ENCODE assay signal across 18 cellular contexts in genomic region chr15:25184356-25185155, GRCh38.
DNase-seq lines count a peak whose midpoint lies in the region; FAIRE-seq and TF ChIP-seq lines count a peak whose summit lies in the region.
"Had no signal": no experiment of that assay in that cellular context is flagged by ENCODE, and none has a peak within 500 bp of the region (broad histone marks: within the 10 kb centered on the region; RNA-seq: fewer than 3 reads in every experiment).

No MANE protein-coding gene starts in this region.

- no peaks in the 10 kb centered on the region for H3K79me2 ChIP-seq in Karpas-422 (ENCODE audit: low read length)

- no peaks in the 10 kb centered on the region for H3K27me3 ChIP-seq in Karpas-422 (ENCODE audit: low read length)

- no peak for FAIRE-seq in kidney (lab: Jason Lieb, UNC)
- FAIRE-seq: H54, RCC 7860 had no signal

- DNase-seq in CD14-positive monocyte (ENCODE audit: low spot score) (peak; percentile 45), chondrocyte (ENCODE audit: low spot score) (peak; percentile 84), kidney (peak; percentile 29), posterior vena cava (ENCODE audit: low spot score) (peak; percentile 62), RPMI8226 (no peak), Karpas-422 (no peak), COLO668 (lab: John Stamatoyannopoulos, UW; ENCODE audit: unreplicated experiment) (no peak), NCI-H146 treated with DMSO at 0.1 percent for 48 hours (lab: John Stamatoyannopoulos, UW; ENCODE audit: unreplicated experiment) (no peak)
- DNase-seq: AML-193, EL, HFFc6, KG1, NCI-H1048, NCI-H146, NCI-H2081 treated with DMSO at 0.1 percent for 48 hours, NCI-H510A treated with DMSO at 0.1 percent for 48 hours had no signal

- H3K27ac ChIP-seq in kidney (ENCODE audit: low read depth in 2 of 2, low read length in 2 of 2) = no peak overlapping the region
- no peak overlapping the region for H3K27ac ChIP-seq in Karpas-422 (ENCODE audit: low read length)

- TF ChIP-seq CTCF in CD14-positive monocyte (IDR thresholded peaks at IDR 0.05) = no peak
- TF ChIP-seq CTCF in chondrocyte (IDR thresholded peaks at IDR 0.05) = no peak
- TF ChIP-seq CTCF in kidney (IDR thresholded peaks at IDR 0.05; ENCODE audit: borderline replicate concordance, extremely low read depth, insufficient read depth) = no peak

- peaks cover 71 to 100% (median 97%) of the 10 kb centered on the region in 7 donors for H3K9me3 Mint-ChIP-seq in CD14-positive monocyte
- H3K9me3 Mint-ChIP-seq in chondrocyte (ENCODE audit: low read depth) = peaks cover 29% of the 10 kb centered on the region

- H3K9me3 ChIP-seq in kidney (ENCODE audit: control insufficient read depth in 1 of 2, low read length in 2 of 2) (peaks cover 0 to 9% of the 10 kb centered on the region in 2 donors), Karpas-422 (ENCODE audit: low read length) (peaks cover 3% of the 10 kb centered on the region; the same call in 1 of the 2 replicates)

- H3K9me2 ChIP-seq in Karpas-422 (replicated peaks; ENCODE audit: insufficient read depth, low read length) = no peaks in the 10 kb centered on the region

- H3K36me3 Mint-ChIP-seq in CD14-positive monocyte (no peaks in the 10 kb centered on the region), chondrocyte (ENCODE audit: low read depth) (no peaks in the 10 kb centered on the region)

- H3K4me3 Mint-ChIP-seq in CD14-positive monocyte (no peak overlapping the region), chondrocyte (ENCODE audit: unreplicated experiment) (no peak overlapping the region)
- H3K4me3 Mint-ChIP-seq: HFFc6 had no signal

- H4K20me1 ChIP-seq in Karpas-422 (ENCODE audit: insufficient read depth, low read depth, low read length) = no peaks in the 10 kb centered on the region

- H3K27me3 Mint-ChIP-seq in CD14-positive monocyte (ENCODE audit: low read depth in 3 of 3) = no peaks in the 10 kb centered on the region
- H3K27me3 Mint-ChIP-seq in chondrocyte (ENCODE audit: low read depth) = no peaks in the 10 kb centered on the region

- no peak overlapping the region for H3K9ac ChIP-seq in kidney (ENCODE audit: low read length in 2 of 2)
- H3K9ac ChIP-seq in Karpas-422 (ENCODE audit: low read length) = no peak overlapping the region

- H2AFZ ChIP-seq in Karpas-422 (ENCODE audit: low read length) = no peak overlapping the region

- H3K4me1 Mint-ChIP-seq in CD14-positive monocyte = no peaks in the 10 kb centered on the region
- no peaks in the 10 kb centered on the region for H3K4me1 Mint-ChIP-seq in chondrocyte (ENCODE audit: low read depth)

- intact Hi-C loops in CD14-positive monocyte (cut with micrococcal nuclease) (no loop called here), kidney (cut with DNase I) (no loop called here), posterior vena cava (cut with DNase I) (no loop called here)

- no peak overlapping the region for H3K27ac Mint-ChIP-seq in CD14-positive monocyte
- H3K27ac Mint-ChIP-seq in chondrocyte (ENCODE audit: unreplicated experiment) = no peak overlapping the region
- H3K27ac Mint-ChIP-seq: HFFc6 had no signal

- H3K36me3 ChIP-seq in kidney (ENCODE audit: control insufficient read depth in 1 of 2, insufficient read depth in 2 of 2, low read length in 2 of 2) (no peaks in the 10 kb centered on the region), Karpas-422 (ENCODE audit: insufficient read depth, low read length) (no peaks in the 10 kb centered on the region)

- H3K4me3 ChIP-seq in kidney (ENCODE audit: low read length in 2 of 2) (no peak overlapping the region), Karpas-422 (ENCODE audit: low read length) (no peak overlapping the region)

- H3K4me1 ChIP-seq in kidney (ENCODE audit: control insufficient read depth in 1 of 2, insufficient read depth in 1 of 2, low read depth in 1 of 2, low read length in 2 of 2) (no peaks in the 10 kb centered on the region), Karpas-422 (ENCODE audit: low read length) (no peaks in the 10 kb centered on the region)

- no peak overlapping the region for H3K4me2 ChIP-seq in Karpas-422 (ENCODE audit: low read depth, low read length, poor library complexity, severe bottlenecking)

Comparison
In these comparisons a context has a peak if more than half of its experiments do, and no peak if none do; other contexts are left out.
1. DNase-seq: peak in CD14-positive monocyte (single experiment), chondrocyte (single experiment), kidney (single experiment) and posterior vena cava (single experiment); none in RPMI8226 (single experiment), Karpas-422 (single experiment), COLO668 (single experiment) and NCI-H146 treated with DMSO at 0.1 percent for 48 hours (single experiment).